16 cellular contexts compared by ENCODE assay signal in the genomic region with DNA sequence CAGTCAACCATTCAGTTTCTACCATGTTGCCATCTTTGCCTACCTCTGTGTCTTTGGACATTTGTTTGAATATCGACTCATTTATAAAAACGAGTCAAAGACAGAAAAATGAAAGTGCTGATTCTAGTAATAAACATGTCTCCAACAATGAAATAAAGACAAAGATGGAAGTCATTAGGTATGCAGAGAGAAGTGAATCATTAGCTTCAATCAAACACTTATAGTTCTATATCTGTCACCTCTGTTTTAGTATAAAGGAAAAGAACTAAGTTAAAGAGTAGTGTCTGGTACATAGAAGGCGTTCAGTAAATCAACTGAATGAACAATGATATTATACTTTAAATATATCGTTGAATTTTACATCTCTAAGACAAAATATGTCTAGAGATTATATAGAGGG. TPM values are rescaled to one million over a fixed set of nuclear protein-coding genes. Genes with fewer than 3 reads are reported as not detected.
DNase-seq lines count a peak whose midpoint lies in the region; ATAC-seq, FAIRE-seq and TF ChIP-seq lines count a peak whose summit lies in the region.
"Had no signal": no experiment of that assay in that cellular context is flagged by ENCODE, and none has a peak within 500 bp of the region (broad histone marks: within the 10 kb centered on the region; RNA-seq: fewer than 3 reads in every experiment).

No MANE protein-coding gene starts in this region.

- FAIRE-seq in HTR-8/SVneo (lab: Jason Lieb, UNC) = no peak

- no peaks in the 10 kb centered on the region for H3K9me3 Mint-ChIP-seq in nephron
- H3K9me3 Mint-ChIP-seq: stimulated activated naive CD8-positive, alpha-beta T cell treated with anti-CD3 and anti-CD28 coated beads, Interleukin-15, amount 100 ng/mL, for 72 hours had no signal

- H3K27me3 ChIP-seq in right atrium auricular region = no peaks in the 10 kb centered on the region
- H3K27me3 ChIP-seq: brain microvascular endothelial cell had no signal

- TF ChIP-seq CTCF in right atrium auricular region (IDR thresholded peaks at IDR 0.05) (no peak), coronary artery (IDR thresholded peaks at IDR 0.05) (no peak), nephron (IDR thresholded peaks at IDR 0.05; ENCODE audit: unreplicated experiment in 3 of 3) (no peak)

- H3K4me3 ChIP-seq in right atrium auricular region (no peak overlapping the region), coronary artery (peak overlapping the region; percentile 92)
- H3K4me3 ChIP-seq: lower lobe of right lung had no signal

- H3K4me1 Mint-ChIP-seq in nephron = peaks cover 25% of the 10 kb centered on the region

- H3K27ac ChIP-seq in right atrium auricular region (peak overlapping the region; percentile 82 to 94), coronary artery (peak overlapping the region; percentile 95 to 98)
- H3K27ac ChIP-seq: lower lobe of right lung, neural progenitor cell had no signal

- intact Hi-C loops in left ventricle myocardium superior (cut with micrococcal nuclease) = no loop called here

- H3K4me1 ChIP-seq in right atrium auricular region = peaks cover 0 to 26% of the 10 kb centered on the region in 2 donors
- H3K4me1 ChIP-seq: neural progenitor cell had no signal

- DNase-seq in right atrium auricular region (ENCODE audit: low spot score) (no peak), left ventricle myocardium superior (no peak), coronary artery (ENCODE audit: low spot score) (no peak), HTR-8/SVneo (ENCODE audit: insufficient read length, low spot score) (no peak), NOMO-1 treated with dmso at 0.1 percent for 144 hours (lab: John Stamatoyannopoulos, UW; ENCODE audit: unreplicated experiment) (no peak), NCI-H82 (lab: John Stamatoyannopoulos, UW) (no peak)
- DNase-seq: activated CD8-positive, alpha-beta memory T cell treated with anti-CD3 and anti-CD28 coated beads, Interleukin-2, amount 10 ng/mL, durations not matched to agents 7 days and 5 days; dermis blood vessel endothelial cell; lower lobe of right lung; NCI-H1694; NCI-H446 treated with DMSO at 0.1 percent for 48 hours; stimulated activated naive CD8-positive, alpha-beta T cell treated with anti-CD3 and anti-CD28 coated beads, Interleukin-15, amount 100 ng/mL, for 72 hours had no signal

- peak overlapping the region; percentile 74 to 85 (median 84) for H3K4me3 Mint-ChIP-seq in nephron

- H3K36me3 ChIP-seq in right atrium auricular region = no peaks in the 10 kb centered on the region
- H3K36me3 ChIP-seq: brain microvascular endothelial cell, lower lobe of right lung, neural progenitor cell had no signal

- no peak for ATAC-seq in left ventricle myocardium superior
- ATAC-seq in esophagus mucosa = no peak
- ATAC-seq: activated CD8-positive, alpha-beta memory T cell treated with anti-CD3 and anti-CD28 coated beads, Interleukin-2, amount 10 ng/mL, durations not matched to agents 7 days and 5 days; lower lobe of right lung; stimulated activated naive CD8-positive, alpha-beta T cell treated with anti-CD3 and anti-CD28 coated beads, Interleukin-15, amount 100 ng/mL, for 72 hours had no signal

- H3K36me3 Mint-ChIP-seq in nephron (ENCODE audit: low read depth) = no peaks in the 10 kb centered on the region
- H3K36me3 Mint-ChIP-seq: activated CD8-positive, alpha-beta memory T cell treated with anti-CD3 and anti-CD28 coated beads, Interleukin-2, amount 10 ng/mL, durations not matched to agents 7 days and 5 days; neural progenitor cell had no signal

- peaks cover 23% of the 10 kb centered on the region for H3K27me3 Mint-ChIP-seq in nephron (ENCODE audit: low read depth)

- H3K9me3 ChIP-seq in right atrium auricular region = no peaks in the 10 kb centered on the region
- H3K9me3 ChIP-seq: lower lobe of right lung had no signal

- H3K27ac Mint-ChIP-seq in nephron = peak overlapping the region; percentile 82 to 97 (median 97)
- H3K27ac Mint-ChIP-seq: activated CD8-positive, alpha-beta memory T cell treated with anti-CD3 and anti-CD28 coated beads, Interleukin-2, amount 10 ng/mL, durations not matched to agents 7 days and 5 days; neural progenitor cell; stimulated activated naive CD8-positive, alpha-beta T cell treated with anti-CD3 and anti-CD28 coated beads, Interleukin-15, amount 100 ng/mL, for 72 hours had no signal

RNA-seq across cellular contexts. Expression of gene TSPAN2, which starts 1.7 kb away (rescaled TPM):
- total RNA-seq in right atrium auricular region (10 to 100 TPM; 11.1 to 17.4 TPM), left ventricle myocardium superior (6.2 TPM), esophagus mucosa (0.68 TPM)
